In the genomic region with DNA sequence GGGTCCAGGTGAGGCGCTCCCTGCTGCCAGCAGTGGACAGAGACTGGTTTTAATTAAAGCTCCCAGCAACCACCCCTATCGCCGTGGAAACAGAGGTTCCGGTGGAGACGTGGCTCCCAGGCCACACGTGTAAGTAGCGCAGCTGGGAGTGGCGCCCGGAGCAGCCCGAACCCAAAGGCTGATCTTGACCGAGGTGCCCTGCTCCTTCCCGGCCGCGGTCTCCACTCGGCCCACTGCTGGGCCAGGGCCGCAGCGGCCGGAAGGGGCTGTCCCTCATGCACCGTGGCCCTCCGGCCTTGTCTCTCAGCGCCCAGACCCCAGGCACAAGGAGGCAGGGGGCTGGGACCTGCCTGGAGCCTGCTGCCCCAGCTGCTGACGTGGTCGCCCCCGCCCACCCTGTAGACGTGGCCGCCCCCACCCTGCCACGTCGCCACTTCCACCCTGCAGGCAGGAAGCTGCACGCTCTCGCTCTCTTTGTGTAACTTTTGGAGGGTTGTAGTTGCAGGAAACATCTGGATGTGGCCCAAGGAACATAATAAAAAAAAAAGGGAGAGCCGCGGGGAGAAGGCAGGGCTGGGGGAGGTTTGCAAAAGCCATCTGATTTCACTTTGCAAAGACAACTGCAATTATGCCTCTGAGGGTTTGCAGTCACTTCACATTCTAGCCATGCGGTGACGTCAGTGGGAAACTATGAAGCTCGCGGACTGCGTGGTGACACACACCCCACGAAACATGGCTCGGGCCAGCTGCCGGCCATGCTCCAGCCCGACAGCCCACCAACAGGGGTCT, we compare ENCODE assay signal across 8 cellular contexts.
DNase-seq lines count a peak whose midpoint lies in the region; ATAC-seq and TF ChIP-seq lines count a peak whose summit lies in the region.

No MANE protein-coding gene starts in this region.

- TF ChIP-seq CTCF in foreskin keratinocyte (conservative IDR thresholded peaks at IDR 0.05): peak; percentile 19
- TF ChIP-seq CTCF in type B pancreatic cell (conservative IDR thresholded peaks at IDR 0.05): no peak

- peaks cover 13% of the 10 kb centered on the region for H3K4me1 Mint-ChIP-seq in type B pancreatic cell (ENCODE audit: unreplicated experiment)

- H3K36me3 Mint-ChIP-seq in type B pancreatic cell: no peaks in the 10 kb centered on the region

- no peaks in the 10 kb centered on the region for H3K9me3 Mint-ChIP-seq in type B pancreatic cell

- H3K27me3 ChIP-seq in foreskin keratinocyte: no peaks in the 10 kb centered on the region

- DNase-seq in GDM1 (lab: John Stamatoyannopoulos, UW) (peak; percentile 83), RKO (ENCODE audit: low spot score) (peak; percentile 85), foreskin keratinocyte (peak; percentile 66 to 84), posterior vena cava (ENCODE audit: low spot score) (peak; percentile 96), type B pancreatic cell (ENCODE audit: extremely low spot score, unreplicated experiment) (no peak), NCI-H2107 (lab: John Stamatoyannopoulos, UW) (no peak)
- peak; percentile 63 for DNase-seq in activated gamma-delta T cell treated with anti-CD3 and anti-CD28 coated beads, Interleukin-2, amount 50 U/mL, for 16 hours (ENCODE audit: low read depth)

- H3K4me1 ChIP-seq in foreskin keratinocyte: no peaks in the 10 kb centered on the region

- ATAC-seq in foreskin keratinocyte (peak; percentile 65), GM18517 (IDR thresholded peaks at IDR 0.05; ENCODE audit: unreplicated experiment) (no peak)

- H3K27ac Mint-ChIP-seq in type B pancreatic cell: peak overlapping the region; percentile 89

- H3K27me3 Mint-ChIP-seq in type B pancreatic cell: no peaks in the 10 kb centered on the region

- intact Hi-C loops in posterior vena cava (cut with DNase I): loop anchor here (5.0 to 10.0 kb wide), 2 partner anchors 181 to 189 kb away; a partner anchor contains a TSS

- peak overlapping the region; percentile 49 for H3K4me3 Mint-ChIP-seq in type B pancreatic cell

- no peak overlapping the region for H3K27ac ChIP-seq in foreskin keratinocyte

Comparison
In these comparisons a context has a peak if more than half of its experiments do, and no peak if none do; other contexts are left out.
1. DNase-seq: peak in GDM1 (single experiment), RKO (single experiment), activated gamma-delta T cell treated with anti-CD3 and anti-CD28 coated beads, Interleukin-2, amount 50 U/mL, for 16 hours (single experiment), foreskin keratinocyte (2 of 2) and posterior vena cava (single experiment); none in type B pancreatic cell (single experiment) and NCI-H2107 (single experiment).